Comparison of ENCODE assay signal across 8 cellular contexts in genomic region chr17:48107137-48108055, GRCh38. TPM values are rescaled to one million over a fixed set of nuclear protein-coding genes. Genes with fewer than 3 reads are reported as not detected.
DNase-seq lines count a peak whose midpoint lies in the region; ATAC-seq and TF ChIP-seq lines count a peak whose summit lies in the region.

SNX11 (plus strand) TSS chr17:48107766; CDS start chr17:48112044, 4,278 bp downstream.

- peak within 1 kb of the TSS; percentile 88 to 98 (median 94) for H3K4me3 Mint-ChIP-seq in IgD-negative memory B cell

- H3K9me3 Mint-ChIP-seq in IgD-negative memory B cell: no peaks in the 10 kb centered on the region

- ATAC-seq in GM21529 (IDR thresholded peaks at IDR 0.05; ENCODE audit: unreplicated experiment): peak; percentile 71
- peak; percentile 97 for ATAC-seq in mucosa of descending colon

- no peaks in the 10 kb centered on the region for H3K36me3 Mint-ChIP-seq in IgD-negative memory B cell

- TF ChIP-seq CTCF in epithelial cell of esophagus (IDR thresholded peaks at IDR 0.05; ENCODE audit: insufficient read depth, low read depth, low read length, missing control alignments) (peak; percentile 4), mucosa of descending colon (IDR thresholded peaks at IDR 0.05) (no peak)

- peaks cover 3% of the 10 kb centered on the region for H3K9me3 ChIP-seq in mucosa of descending colon

- peak within 1 kb of the TSS; percentile 95 to 98 (median 98) for H3K27ac Mint-ChIP-seq in IgD-negative memory B cell

- H3K4me1 ChIP-seq in mucosa of descending colon (ENCODE audit: low read depth): peaks cover 9% of the 10 kb centered on the region

- peaks cover 36 to 58% (median 39%) of the 10 kb centered on the region in 3 donors for H3K4me1 Mint-ChIP-seq in IgD-negative memory B cell

- no peaks in the 10 kb centered on the region for H3K36me3 ChIP-seq in mucosa of descending colon (ENCODE audit: low read depth)

- H3K4me3 ChIP-seq in epithelial cell of esophagus (ENCODE audit: low read length): peak within 1 kb of the TSS; percentile 91
- peak within 1 kb of the TSS; percentile 59 for H3K4me3 ChIP-seq in mucosa of descending colon

- no peaks in the 10 kb centered on the region for H3K27me3 Mint-ChIP-seq in IgD-negative memory B cell

- DNase-seq in DMS153 treated with DMSO at 0.1 percent for 48 hours (lab: John Stamatoyannopoulos, UW; ENCODE audit: unreplicated experiment) (peak; percentile 82), OCI-M1 (lab: John Stamatoyannopoulos, UW) (peak; percentile 91), activated T-cell treated with anti-CD3 and anti-CD28 coated beads for 24 hours (ENCODE audit: low read depth) (peak; percentile 84), epithelial cell of esophagus (ENCODE audit: low read depth) (peak; percentile 90), mucosa of descending colon (peak; percentile 94 to 97 (median 95))
- DNase-seq in stimulated activated CD8-positive, alpha-beta memory T cell treated with anti-CD3 and anti-CD28 coated beads, Interleukin-4, amount 100 ng/mL, for 4 hours (ENCODE audit: low read depth in 2 of 2, low spot score in 1 of 2): peak; percentile 89 to 91

- intact Hi-C loops in mucosa of descending colon (cut with DNase I, micrococcal nuclease): no loop called here

RNA-seq across cellular contexts. Expression of gene SNX11, which starts in this region (rescaled TPM):
- polyA plus RNA-seq in IgD-negative memory B cell: 33.3 TPM
- total RNA-seq in mucosa of descending colon: 10 to 100 TPM; 25.4 to 26.5 (median 25.4) TPM

Comparison
In these comparisons a context has a peak if more than half of its experiments do, and no peak if none do; other contexts are left out.
1. Peak in every context shown above with its lines: DNase-seq, ATAC-seq and H3K4me3 ChIP-seq.